37 cellular contexts compared by ENCODE assay signal in genomic region chr12:71492604-71493003, GRCh38. TPM values are rescaled to one million over a fixed set of nuclear protein-coding genes. Genes with fewer than 3 reads are reported as not detected.
"Had no signal": no experiment of that assay in that cellular context is flagged by ENCODE, and none has a peak within 500 bp of the region (broad histone marks: within the 10 kb centered on the region; RNA-seq: fewer than 3 reads in every experiment).

No MANE protein-coding gene starts in this region.

- ATAC-seq: activated CD4-positive, CD25-positive, alpha-beta regulatory T cell treated with anti-CD3 and anti-CD28 coated beads, Interleukin-2, amount 50 U/mL, for 24 hours; activated CD8-positive, alpha-beta memory T cell treated with anti-CD3 and anti-CD28 coated beads, Interleukin-2, amount 10 ng/mL, durations not matched to agents 7 days and 5 days; activated CD8-positive, alpha-beta T cell treated with anti-CD3 and anti-CD28 coated beads for 36 hours; activated naive CD4-positive, alpha-beta T cell treated with anti-CD3 and anti-CD28 coated beads, Interleukin-2, amount 50 U/mL, for 72 hours; activated T-cell treated with anti-CD3 and anti-CD28 coated beads, Interleukin-2, amount 50 U/mL, for 72 hours; gastroesophageal sphincter; T-helper 17 cell had no signal

- H3K9me3 ChIP-seq: esophagus muscularis mucosa had no signal

- H3K4me3 ChIP-seq: coronary artery, dorsolateral prefrontal cortex, esophagus muscularis mucosa, gastroesophageal sphincter had no signal

- H3K4me1 ChIP-seq: esophagus muscularis mucosa, gastroesophageal sphincter had no signal

- H3K27ac ChIP-seq: brain microvascular endothelial cell, coronary artery, esophagus muscularis mucosa, gastroesophageal sphincter, WERI-Rb-1 had no signal

- H3K27me3 ChIP-seq: brain microvascular endothelial cell, dorsolateral prefrontal cortex, esophagus muscularis mucosa, gastroesophageal sphincter had no signal

- H3K36me3 ChIP-seq: brain microvascular endothelial cell, esophagus muscularis mucosa, gastroesophageal sphincter, WERI-Rb-1 had no signal

- FAIRE-seq: astrocyte, bronchial epithelial cell had no signal

- DNase-seq: activated B cell treated with CpG ODN at 0.5 μM for 24 hours; activated CD4-positive, alpha-beta T cell treated with anti-CD3 and anti-CD28 coated beads for 48 hours; activated CD4-positive, alpha-beta T cell treated with anti-CD3 and anti-CD28 coated beads, Interleukin-2, amount 50 U/mL, for 1 hour; activated CD4-positive, alpha-beta T cell treated with anti-CD3 and anti-CD28 coated beads, Interleukin-2, amount 50 U/mL, for 48 hours; activated CD8-positive, alpha-beta memory T cell treated with anti-CD3 and anti-CD28 coated beads, Interleukin-2, amount 10 ng/mL, durations not matched to agents 7 days and 5 days; activated CD8-positive, alpha-beta memory T cell treated with anti-CD3 and anti-CD28 coated beads, Interleukin-2, amount 50 U/mL, for 4 hours; activated CD8-positive, alpha-beta T cell treated with anti-CD3 and anti-CD28 coated beads for 36 hours; activated gamma-delta T cell; activated naive CD4-positive, alpha-beta T cell; activated naive CD4-positive, alpha-beta T cell treated with anti-CD3 and anti-CD28 coated beads, Interleukin-2, amount 10 ng/mL, durations not matched to agents 7 days and 5 days; activated naive CD8-positive, alpha-beta T cell treated with anti-CD3 and anti-CD28 coated beads, Interleukin-2, amount 10 ng/mL, durations not matched to agents 7 days and 5 days; activated T-cell treated with anti-CD3 and anti-CD28 coated beads for 4 hours; activated T-cell treated with anti-CD3 and anti-CD28 coated beads, Interleukin-2, amount 50 U/mL, for 24 hours; activated T-cell treated with anti-CD3 and anti-CD28 coated beads, Interleukin-2, amount 50 U/mL, for 72 hours; amniotic stem cell; anterior cingulate cortex; brain microvascular endothelial cell; dorsolateral prefrontal cortex; effector memory CD4-positive, alpha-beta T cell; erythroblast; foreskin melanocyte; T-helper 1 cell; T-helper 17 cell; T1000; WERI-Rb-1 had no signal

RNA-seq across cellular contexts. Expression of gene LGR5, which starts 53.0 kb away (rescaled TPM):
- total RNA-seq: activated B cell treated with CpG ODN at 0.5 μM for 24 hours; activated CD8-positive, alpha-beta memory T cell treated with anti-CD3 and anti-CD28 coated beads for 36 hours; activated CD8-positive, alpha-beta memory T cell treated with anti-CD3 and anti-CD28 coated beads, Interleukin-2, amount 10 ng/mL, durations not matched to agents 7 days and 5 days; activated CD8-positive, alpha-beta T cell treated with anti-CD3 and anti-CD28 coated beads for 36 hours; activated naive CD4-positive, alpha-beta T cell treated with anti-CD3 and anti-CD28 coated beads, Interleukin-2, amount 50 U/mL, for 72 hours; activated naive CD8-positive, alpha-beta T cell treated with anti-CD3 and anti-CD28 coated beads, Interleukin-2, amount 10 ng/mL, durations not matched to agents 7 days and 5 days; activated T-cell treated with anti-CD3 and anti-CD28 coated beads, Interleukin-2, amount 50 U/mL, for 72 hours; bronchial epithelial cell; cardiac septum; fibroblast of lung; fibroblast of villous mesenchyme; glomerular endothelial cell; T-helper 17 cell had no signal
- polyA plus RNA-seq: fibroblast of lung had no signal
